25 cellular contexts compared by ENCODE assay signal in genomic region chr2:202545523-202545922, GRCh38.
A peak's percentile ranks its signal among the peaks of the same experiment; 100 is the strongest.
DNase-seq lines count a peak whose midpoint lies in the region; ATAC-seq and TF ChIP-seq lines count a peak whose summit lies in the region.
"Had no signal": no experiment of that assay in that cellular context is flagged by ENCODE, and none has a peak within 500 bp of the region (broad histone marks: within the 10 kb centered on the region; RNA-seq: fewer than 3 reads in every experiment).

No MANE protein-coding gene starts in this region.

- no peak overlapping the region for H3K9ac ChIP-seq in smooth muscle cell (ENCODE audit: low read depth)

- H3K4me1 ChIP-seq in smooth muscle cell (ENCODE audit: low read depth), result no peaks in the 10 kb centered on the region

- no peak for TF ChIP-seq CTCF in VCaP (conservative IDR thresholded peaks at IDR 0.05)
- TF ChIP-seq CTCF in smooth muscle cell (IDR thresholded peaks at IDR 0.05; ENCODE audit: borderline replicate concordance, insufficient read depth, poor library complexity, severe bottlenecking), result no peak

- no peaks in the 10 kb centered on the region for H3K36me3 Mint-ChIP-seq in activated T-cell treated with anti-CD3 and anti-CD28 coated beads, Interleukin-2, amount 50 U/mL, for 72 hours (ENCODE audit: insufficient read depth in 2 of 2)
- H3K36me3 Mint-ChIP-seq in stimulated activated naive B cell treated with anti-CD40 and anti-IgM and Interleukin-4, amounts not matched to agents 10 μg/mL and 1 μg/mL and 100 μg/mL, for 72 hours, result no peaks in the 10 kb centered on the region
- H3K36me3 Mint-ChIP-seq: natural killer cell treated with Interleukin-12 subunit alpha and Interleukin-12 subunit beta and Interleukin-15 and Interleukin-18, amount 100 ng/mL, for 72 hours had no signal

- H3K27ac ChIP-seq in VCaP (peak overlapping the region; percentile 82), smooth muscle cell (ENCODE audit: low read depth) (peak overlapping the region; percentile 28)
- H3K27ac ChIP-seq: body of pancreas, coronary artery, heart right ventricle, left lung, tibial artery had no signal

- no peak overlapping the region for H3K4me3 ChIP-seq in smooth muscle cell
- H3K4me3 ChIP-seq: body of pancreas, coronary artery, heart right ventricle, left lung, tibial artery had no signal

- H2AFZ ChIP-seq in smooth muscle cell (ENCODE audit: low read depth), result no peak overlapping the region

- no peaks in the 10 kb centered on the region for H3K9me3 ChIP-seq in smooth muscle cell (replicated peaks; ENCODE audit: low read depth)
- H3K9me3 ChIP-seq: body of pancreas, heart right ventricle, left lung, tibial artery had no signal

- DNase-seq in activated T-cell treated with anti-CD3 and anti-CD28 coated beads, Interleukin-2, amount 50 U/mL, for 72 hours, result no peak
- DNase-seq in activated T-cell treated with anti-CD3 and anti-CD28 coated beads for 4 hours (no peak), smooth muscle cell (lab: John Stamatoyannopoulos, UW; ENCODE audit: unreplicated experiment) (no peak), NCI-H526 (lab: John Stamatoyannopoulos, UW) (no peak), NCI-H748 treated with DMSO at 0.1 percent for 48 hours (lab: John Stamatoyannopoulos, UW) (no peak)
- DNase-seq in stimulated activated naive B cell treated with anti-CD40 and anti-IgM and Interleukin-4, amounts not matched to agents 10 μg/mL and 1 μg/mL and 100 μg/mL, for 72 hours, result no peak
- DNase-seq: activated B cell treated with CpG ODN at 0.5 μM for 24 hours; activated CD8-positive, alpha-beta memory T cell treated with anti-CD3 and anti-CD28 coated beads for 24 hours; body of pancreas; CD4-positive, alpha-beta T cell; endodermal cell; GOT3; heart right ventricle; left lung; midbrain; NCI-H187; NCI-H345; stimulated activated naive CD4-positive, alpha-beta T cell treated with Interleukin-2 at 50 U/mL for 16 hours; tibial artery had no signal

- peaks cover 3% of the 10 kb centered on the region for H3K79me2 ChIP-seq in smooth muscle cell (ENCODE audit: low read depth)

- peak; percentile 60 to 62 for ATAC-seq in activated T-cell treated with anti-CD3 and anti-CD28 coated beads, Interleukin-2, amount 50 U/mL, for 72 hours (replicated peaks in 1 of 2)
- ATAC-seq in GM21526 (IDR thresholded peaks at IDR 0.05; ENCODE audit: low FRiP score, unreplicated experiment), result peak; percentile 62
- ATAC-seq in stimulated activated naive B cell treated with anti-CD40 and anti-IgM and Interleukin-4, amounts not matched to agents 10 μg/mL and 1 μg/mL and 100 μg/mL, for 72 hours (replicated peaks), result no peak
- ATAC-seq: body of pancreas; heart right ventricle; left lung; natural killer cell treated with Interleukin-12 subunit alpha and Interleukin-12 subunit beta and Interleukin-15 and Interleukin-18, amount 100 ng/mL, for 72 hours; sciatic nerve had no signal

- H4K20me1 ChIP-seq in smooth muscle cell (ENCODE audit: low read depth), result peaks cover 26% of the 10 kb centered on the region

- WGBS in smooth muscle cell (ENCODE audit: low lambda C conversion rate), result 69% methylated on average over 1 of the region's 1 CpG

- peaks cover 12% of the 10 kb centered on the region for H3K4me1 Mint-ChIP-seq in activated T-cell treated with anti-CD3 and anti-CD28 coated beads, Interleukin-2, amount 50 U/mL, for 72 hours (ENCODE audit: low read depth)
- no peaks in the 10 kb centered on the region for H3K4me1 Mint-ChIP-seq in stimulated activated naive B cell treated with anti-CD40 and anti-IgM and Interleukin-4, amounts not matched to agents 10 μg/mL and 1 μg/mL and 100 μg/mL, for 72 hours
- H3K4me1 Mint-ChIP-seq: activated B cell treated with CpG ODN at 0.5 μM for 24 hours had no signal

- peak overlapping the region; percentile 24 for H3K27ac Mint-ChIP-seq in activated T-cell treated with anti-CD3 and anti-CD28 coated beads, Interleukin-2, amount 50 U/mL, for 72 hours
- no peak overlapping the region for H3K27ac Mint-ChIP-seq in stimulated activated naive B cell treated with anti-CD40 and anti-IgM and Interleukin-4, amounts not matched to agents 10 μg/mL and 1 μg/mL and 100 μg/mL, for 72 hours
- H3K27ac Mint-ChIP-seq: activated B cell treated with CpG ODN at 0.5 μM for 24 hours; activated T-helper 1 cell treated with anti-CD3 and anti-CD28 coated beads, Interleukin-12 subunit alpha, Interleukin-12 subunit beta, Interleukin-2, Interleukin-4 antibody, amounts not matched to agents 30 ng/mL and 10 ng/mL and 1 ng/mL, durations not matched to agents 14 hours and 24 hours and 36 hours; CD4-positive, alpha-beta T cell; natural killer cell treated with Interleukin-12 subunit alpha and Interleukin-12 subunit beta and Interleukin-15 and Interleukin-18, amount 100 ng/mL, for 72 hours had no signal

- no peaks in the 10 kb centered on the region for H3K27me3 ChIP-seq in smooth muscle cell (ENCODE audit: low read depth)
- H3K27me3 ChIP-seq: body of pancreas, heart right ventricle, left lung, tibial artery had no signal

- peaks cover 5% of the 10 kb centered on the region for H3K36me3 ChIP-seq in smooth muscle cell (ENCODE audit: low read depth)

- H3K4me3 Mint-ChIP-seq in activated T-cell treated with anti-CD3 and anti-CD28 coated beads, Interleukin-2, amount 50 U/mL, for 72 hours, result no peak overlapping the region
- no peak overlapping the region for H3K4me3 Mint-ChIP-seq in stimulated activated naive B cell treated with anti-CD40 and anti-IgM and Interleukin-4, amounts not matched to agents 10 μg/mL and 1 μg/mL and 100 μg/mL, for 72 hours
- H3K4me3 Mint-ChIP-seq: activated B cell treated with CpG ODN at 0.5 μM for 24 hours; activated T-helper 1 cell treated with anti-CD3 and anti-CD28 coated beads, Interleukin-12 subunit alpha, Interleukin-12 subunit beta, Interleukin-2, Interleukin-4 antibody, amounts not matched to agents 30 ng/mL and 10 ng/mL and 1 ng/mL, durations not matched to agents 14 hours and 24 hours and 36 hours; CD4-positive, alpha-beta T cell; endodermal cell; natural killer cell treated with Interleukin-12 subunit alpha and Interleukin-12 subunit beta and Interleukin-15 and Interleukin-18, amount 100 ng/mL, for 72 hours had no signal

- no peaks in the 10 kb centered on the region for H3K27me3 Mint-ChIP-seq in activated T-cell treated with anti-CD3 and anti-CD28 coated beads, Interleukin-2, amount 50 U/mL, for 72 hours (ENCODE audit: low read depth)
- H3K27me3 Mint-ChIP-seq in stimulated activated naive B cell treated with anti-CD40 and anti-IgM and Interleukin-4, amounts not matched to agents 10 μg/mL and 1 μg/mL and 100 μg/mL, for 72 hours, result no peaks in the 10 kb centered on the region
- H3K27me3 Mint-ChIP-seq: activated B cell treated with CpG ODN at 0.5 μM for 24 hours; CD4-positive, alpha-beta T cell; natural killer cell treated with Interleukin-12 subunit alpha and Interleukin-12 subunit beta and Interleukin-15 and Interleukin-18, amount 100 ng/mL, for 72 hours had no signal

- H3K4me2 ChIP-seq in smooth muscle cell, result no peak overlapping the region

- H3K9me3 Mint-ChIP-seq in activated T-cell treated with anti-CD3 and anti-CD28 coated beads, Interleukin-2, amount 50 U/mL, for 72 hours, result no peaks in the 10 kb centered on the region
- no peaks in the 10 kb centered on the region for H3K9me3 Mint-ChIP-seq in stimulated activated naive B cell treated with anti-CD40 and anti-IgM and Interleukin-4, amounts not matched to agents 10 μg/mL and 1 μg/mL and 100 μg/mL, for 72 hours
- H3K9me3 Mint-ChIP-seq: activated B cell treated with CpG ODN at 0.5 μM for 24 hours; activated T-helper 1 cell treated with anti-CD3 and anti-CD28 coated beads, Interleukin-12 subunit alpha, Interleukin-12 subunit beta, Interleukin-2, Interleukin-4 antibody, amounts not matched to agents 30 ng/mL and 10 ng/mL and 1 ng/mL, durations not matched to agents 14 hours and 24 hours and 36 hours; CD4-positive, alpha-beta T cell; endodermal cell; natural killer cell treated with Interleukin-12 subunit alpha and Interleukin-12 subunit beta and Interleukin-15 and Interleukin-18, amount 100 ng/mL, for 72 hours had no signal

- no peaks in the 10 kb centered on the region for H3F3A ChIP-seq in smooth muscle cell (ENCODE audit: low read depth)

Comparison
In these comparisons a context has a peak if more than half of its experiments do, and no peak if none do; other contexts are left out.
1. ATAC-seq: peak in activated T-cell treated with anti-CD3 and anti-CD28 coated beads, Interleukin-2, amount 50 U/mL, for 72 hours (2 of 2) and GM21526 (single experiment); none in stimulated activated naive B cell treated with anti-CD40 and anti-IgM and Interleukin-4, amounts not matched to agents 10 μg/mL and 1 μg/mL and 100 μg/mL, for 72 hours (0 of 2).